Comparison of ENCODE assay signal across 1 cellular context in the genomic region with DNA sequence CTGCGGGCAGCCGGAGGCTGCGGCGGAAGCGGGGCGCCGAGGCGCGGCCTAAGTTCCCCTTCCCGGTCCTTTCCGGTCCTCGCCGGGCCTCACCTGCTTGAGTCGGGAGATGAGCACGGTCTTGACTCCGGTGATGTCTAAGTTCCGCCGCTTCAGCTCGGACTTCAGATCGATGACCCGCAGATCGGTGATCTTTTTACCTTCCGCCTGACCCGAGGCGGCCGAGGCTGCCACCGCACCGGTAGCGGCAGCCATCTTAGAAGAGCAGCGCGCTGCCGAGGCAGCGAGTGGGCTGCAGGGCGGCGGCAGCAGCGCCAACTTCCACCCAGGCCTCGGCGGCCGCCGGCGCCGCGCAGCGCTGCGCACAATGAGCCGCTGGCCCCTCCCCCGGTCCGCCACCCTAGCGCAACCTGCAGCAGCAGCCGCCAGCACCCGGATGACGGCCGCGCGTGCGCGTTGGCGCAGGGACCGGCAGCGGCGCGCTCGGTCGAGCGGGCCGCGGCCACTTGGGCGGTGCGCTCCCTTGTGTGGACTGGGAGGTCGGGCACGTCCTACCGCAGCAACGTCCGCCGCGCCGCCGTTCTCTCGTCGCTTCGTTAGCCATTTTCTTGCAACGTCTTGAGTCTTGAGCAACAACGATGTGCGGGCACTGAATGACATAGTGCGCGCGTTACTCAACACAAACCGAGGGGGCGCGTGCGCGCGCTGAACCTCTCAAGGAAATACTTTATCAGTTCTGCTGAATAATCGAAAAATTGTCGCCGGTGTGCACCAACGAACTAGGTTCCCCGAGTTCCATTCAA.
TF ChIP-seq lines count a peak whose summit lies in the region.

A gene (minus strand): TSS at position 369 of the 803 bp plus-strand sequence. CDS start 114 bp downstream, at position 255.

TF ChIP-seq in HepG2, 621 proteins besides CTCF, POLR2A, EP300 and RAD21 (continued from another document and continues in another):
- TF ChIP-seq ZNF225 (CRISPR knock-in tag; IDR thresholded peaks at IDR 0.05) (no peak; the same call in 1 of the 2 replicates), U2AF1 (optimal IDR thresholded peaks at IDR 0.05; ENCODE audit: low read depth, low read length) (peak; percentile 88), ZNF674 (CRISPR knock-in tag; IDR thresholded peaks at IDR 0.05; ENCODE audit: low read depth) (peak; percentile 91; the same call in 1 of the 2 replicates), RBFOX2 (IDR thresholded peaks at IDR 0.05; ENCODE audit: low read depth, low read length) (peak; percentile 96), ZNF652 (CRISPR knock-in tag; IDR thresholded peaks at IDR 0.05; ENCODE audit: borderline replicate concordance, low read depth) (no peak), NKX3-1 (CRISPR knock-in tag; IDR thresholded peaks at IDR 0.05) (no peak; the same call in 1 of the 2 replicates), TOPORS (CRISPR knock-in tag; IDR thresholded peaks at IDR 0.05) (no peak), SRF (IDR thresholded peaks at IDR 0.05; ENCODE audit: low read depth, low read length) (no peak), ZMYM4 (CRISPR knock-in tag; IDR thresholded peaks at IDR 0.05) (peak; percentile 68), ZEB1 (IDR thresholded peaks at IDR 0.05; ENCODE audit: insufficient replicate concordance, low read depth) (no peak), NFE2 (CRISPR knock-in tag; IDR thresholded peaks at IDR 0.05) (no peak), RFX3 (CRISPR knock-in tag; IDR thresholded peaks at IDR 0.05) (no peak), NFATC3 (CRISPR knock-in tag; IDR thresholded peaks at IDR 0.05) (no peak), ZFP82 (CRISPR knock-in tag; IDR thresholded peaks at IDR 0.05; ENCODE audit: borderline replicate concordance) (peak; percentile 65; the same call in 1 of the 2 replicates), ZNF569 (CRISPR knock-in tag; IDR thresholded peaks at IDR 0.05; ENCODE audit: borderline replicate concordance) (no peak), SALL2 (CRISPR knock-in tag; IDR thresholded peaks at IDR 0.05) (peak; percentile 77; the same call in 1 of the 2 replicates), RELA (CRISPR knock-in tag; IDR thresholded peaks at IDR 0.05) (peak; percentile 4; the same call in 1 of the 2 replicates), TP53 (CRISPR knock-in tag; conservative IDR thresholded peaks at IDR 0.05) (0 out of 2 replicates have a peak, but pooled peaks have one; percentile 70), ZNF747 (CRISPR knock-in tag; IDR thresholded peaks at IDR 0.05; ENCODE audit: borderline replicate concordance) (peak; percentile 34; the same call in 1 of the 2 replicates), SP140L (CRISPR knock-in tag; IDR thresholded peaks at IDR 0.05; ENCODE audit: borderline replicate concordance) (no peak), ZNF557 (CRISPR knock-in tag; IDR thresholded peaks at IDR 0.05) (peak; percentile 47; the same call in 1 of the 2 replicates), ZNF781 (CRISPR knock-in tag; IDR thresholded peaks at IDR 0.05; ENCODE audit: borderline replicate concordance, not compliant biosample characterization) (peak; percentile 44), NBN (conservative IDR thresholded peaks at IDR 0.05) (no peak), SALL1 (CRISPR knock-in tag; IDR thresholded peaks at IDR 0.05) (peak; percentile 81), MAFG (CRISPR knock-in tag; IDR thresholded peaks at IDR 0.05) (no peak), ZBTB38 (CRISPR knock-in tag; IDR thresholded peaks at IDR 0.05) (peak; percentile 92), SP2 (CRISPR knock-in tag; IDR thresholded peaks at IDR 0.05) (0 out of 2 replicates have a peak, but pooled peaks have one; percentile 12), ZSCAN22 (CRISPR knock-in tag; IDR thresholded peaks at IDR 0.05) (no peak), SAFB2 (CRISPR knock-in tag; IDR thresholded peaks at IDR 0.05; ENCODE audit: borderline replicate concordance, low read depth) (peak; percentile 80; the same call in 1 of the 2 replicates), SP5 (CRISPR knock-in tag; IDR thresholded peaks at IDR 0.05; ENCODE audit: borderline replicate concordance, low read depth) (0 out of 2 replicates have a peak, but pooled peaks have one; percentile 26), ZNF672 (CRISPR knock-in tag; IDR thresholded peaks at IDR 0.05) (no peak), RBM39 (IDR thresholded peaks at IDR 0.05; ENCODE audit: low read depth, low read length, poor library complexity, severe bottlenecking) (peak; percentile 77), EZH2 (conservative IDR thresholded peaks at IDR 0.05; ENCODE audit: low read depth, low read length) (no peak), HOXA5 (CRISPR knock-in tag; IDR thresholded peaks at IDR 0.05) (peak; percentile 83; the same call in 1 of the 2 replicates), YY1 (IDR thresholded peaks at IDR 0.05; ENCODE audit: insufficient read depth, insufficient replicate concordance, low read depth, low read length) (peak; percentile 98), RORA (CRISPR knock-in tag; IDR thresholded peaks at IDR 0.05) (no peak), KLF13 (CRISPR knock-in tag; IDR thresholded peaks at IDR 0.05) (no peak), POGZ (CRISPR knock-in tag; IDR thresholded peaks at IDR 0.05) (no peak), ZNF816 (CRISPR knock-in tag; IDR thresholded peaks at IDR 0.05; ENCODE audit: borderline replicate concordance) (no peak), ZKSCAN1 (IDR thresholded peaks at IDR 0.05; ENCODE audit: low read length) (no peak), SIN3A (IDR thresholded peaks at IDR 0.05; ENCODE audit: borderline replicate concordance, low read depth, low read length) (peak; percentile 57; the same call in 1 of the 2 replicates), NCOA5 (CRISPR knock-in tag; IDR thresholded peaks at IDR 0.05) (no peak), NCOR1 (IDR thresholded peaks at IDR 0.05; ENCODE audit: borderline replicate concordance, low read length) (no peak), POLR2AphosphoS2 (IDR thresholded peaks at IDR 0.05; ENCODE audit: low read depth, low read length) (no peak), AKAP8 (CRISPR knock-in tag; IDR thresholded peaks at IDR 0.05) (peak; percentile 29; the same call in 1 of the 2 replicates)
- TF ChIP-seq, protein P1, sequence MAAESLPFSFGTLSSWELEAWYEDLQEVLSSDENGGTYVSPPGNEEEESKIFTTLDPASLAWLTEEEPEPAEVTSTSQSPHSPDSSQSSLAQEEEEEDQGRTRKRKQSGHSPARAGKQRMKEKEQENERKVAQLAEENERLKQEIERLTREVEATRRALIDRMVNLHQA (CRISPR knock-in tag; IDR thresholded peaks at IDR 0.05): no peak
- TF ChIP-seq, protein P2, sequence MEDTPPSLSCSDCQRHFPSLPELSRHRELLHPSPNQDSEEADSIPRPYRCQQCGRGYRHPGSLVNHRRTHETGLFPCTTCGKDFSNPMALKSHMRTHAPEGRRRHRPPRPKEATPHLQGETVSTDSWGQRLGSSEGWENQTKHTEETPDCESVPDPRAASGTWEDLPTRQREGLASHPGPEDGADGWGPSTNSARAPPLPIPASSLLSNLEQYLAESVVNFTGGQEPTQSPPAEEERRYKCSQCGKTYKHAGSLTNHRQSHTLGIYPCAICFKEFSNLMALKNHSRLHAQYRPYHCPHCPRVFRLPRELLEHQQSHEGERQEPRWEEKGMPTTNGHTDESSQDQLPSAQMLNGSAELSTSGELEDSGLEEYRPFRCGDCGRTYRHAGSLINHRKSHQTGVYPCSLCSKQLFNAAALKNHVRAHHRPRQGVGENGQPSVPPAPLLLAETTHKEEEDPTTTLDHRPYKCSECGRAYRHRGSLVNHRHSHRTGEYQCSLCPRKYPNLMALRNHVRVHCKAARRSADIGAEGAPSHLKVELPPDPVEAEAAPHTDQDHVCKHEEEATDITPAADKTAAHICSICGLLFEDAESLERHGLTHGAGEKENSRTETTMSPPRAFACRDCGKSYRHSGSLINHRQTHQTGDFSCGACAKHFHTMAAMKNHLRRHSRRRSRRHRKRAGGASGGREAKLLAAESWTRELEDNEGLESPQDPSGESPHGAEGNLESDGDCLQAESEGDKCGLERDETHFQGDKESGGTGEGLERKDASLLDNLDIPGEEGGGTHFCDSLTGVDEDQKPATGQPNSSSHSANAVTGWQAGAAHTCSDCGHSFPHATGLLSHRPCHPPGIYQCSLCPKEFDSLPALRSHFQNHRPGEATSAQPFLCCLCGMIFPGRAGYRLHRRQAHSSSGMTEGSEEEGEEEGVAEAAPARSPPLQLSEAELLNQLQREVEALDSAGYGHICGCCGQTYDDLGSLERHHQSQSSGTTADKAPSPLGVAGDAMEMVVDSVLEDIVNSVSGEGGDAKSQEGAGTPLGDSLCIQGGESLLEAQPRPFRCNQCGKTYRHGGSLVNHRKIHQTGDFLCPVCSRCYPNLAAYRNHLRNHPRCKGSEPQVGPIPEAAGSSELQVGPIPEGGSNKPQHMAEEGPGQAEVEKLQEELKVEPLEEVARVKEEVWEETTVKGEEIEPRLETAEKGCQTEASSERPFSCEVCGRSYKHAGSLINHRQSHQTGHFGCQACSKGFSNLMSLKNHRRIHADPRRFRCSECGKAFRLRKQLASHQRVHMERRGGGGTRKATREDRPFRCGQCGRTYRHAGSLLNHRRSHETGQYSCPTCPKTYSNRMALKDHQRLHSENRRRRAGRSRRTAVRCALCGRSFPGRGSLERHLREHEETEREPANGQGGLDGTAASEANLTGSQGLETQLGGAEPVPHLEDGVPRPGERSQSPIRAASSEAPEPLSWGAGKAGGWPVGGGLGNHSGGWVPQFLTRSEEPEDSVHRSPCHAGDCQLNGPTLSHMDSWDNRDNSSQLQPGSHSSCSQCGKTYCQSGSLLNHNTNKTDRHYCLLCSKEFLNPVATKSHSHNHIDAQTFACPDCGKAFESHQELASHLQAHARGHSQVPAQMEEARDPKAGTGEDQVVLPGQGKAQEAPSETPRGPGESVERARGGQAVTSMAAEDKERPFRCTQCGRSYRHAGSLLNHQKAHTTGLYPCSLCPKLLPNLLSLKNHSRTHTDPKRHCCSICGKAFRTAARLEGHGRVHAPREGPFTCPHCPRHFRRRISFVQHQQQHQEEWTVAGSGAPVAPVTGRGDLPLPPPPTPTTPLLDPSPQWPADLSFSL (CRISPR knock-in tag; IDR thresholded peaks at IDR 0.05): no peak
- TF ChIP-seq, protein P3, sequence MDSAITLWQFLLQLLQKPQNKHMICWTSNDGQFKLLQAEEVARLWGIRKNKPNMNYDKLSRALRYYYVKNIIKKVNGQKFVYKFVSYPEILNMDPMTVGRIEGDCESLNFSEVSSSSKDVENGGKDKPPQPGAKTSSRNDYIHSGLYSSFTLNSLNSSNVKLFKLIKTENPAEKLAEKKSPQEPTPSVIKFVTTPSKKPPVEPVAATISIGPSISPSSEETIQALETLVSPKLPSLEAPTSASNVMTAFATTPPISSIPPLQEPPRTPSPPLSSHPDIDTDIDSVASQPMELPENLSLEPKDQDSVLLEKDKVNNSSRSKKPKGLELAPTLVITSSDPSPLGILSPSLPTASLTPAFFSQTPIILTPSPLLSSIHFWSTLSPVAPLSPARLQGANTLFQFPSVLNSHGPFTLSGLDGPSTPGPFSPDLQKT (CRISPR knock-in tag; IDR thresholded peaks at IDR 0.05; ENCODE audit: borderline replicate concordance): no peak
- TF ChIP-seq, protein P4, sequence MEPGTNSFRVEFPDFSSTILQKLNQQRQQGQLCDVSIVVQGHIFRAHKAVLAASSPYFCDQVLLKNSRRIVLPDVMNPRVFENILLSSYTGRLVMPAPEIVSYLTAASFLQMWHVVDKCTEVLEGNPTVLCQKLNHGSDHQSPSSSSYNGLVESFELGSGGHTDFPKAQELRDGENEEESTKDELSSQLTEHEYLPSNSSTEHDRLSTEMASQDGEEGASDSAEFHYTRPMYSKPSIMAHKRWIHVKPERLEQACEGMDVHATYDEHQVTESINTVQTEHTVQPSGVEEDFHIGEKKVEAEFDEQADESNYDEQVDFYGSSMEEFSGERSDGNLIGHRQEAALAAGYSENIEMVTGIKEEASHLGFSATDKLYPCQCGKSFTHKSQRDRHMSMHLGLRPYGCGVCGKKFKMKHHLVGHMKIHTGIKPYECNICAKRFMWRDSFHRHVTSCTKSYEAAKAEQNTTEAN (CRISPR knock-in tag; conservative IDR thresholded peaks at IDR 0.05): peak; percentile 47; the same call in 1 of the 2 replicates
- TF ChIP-seq, protein P5, sequence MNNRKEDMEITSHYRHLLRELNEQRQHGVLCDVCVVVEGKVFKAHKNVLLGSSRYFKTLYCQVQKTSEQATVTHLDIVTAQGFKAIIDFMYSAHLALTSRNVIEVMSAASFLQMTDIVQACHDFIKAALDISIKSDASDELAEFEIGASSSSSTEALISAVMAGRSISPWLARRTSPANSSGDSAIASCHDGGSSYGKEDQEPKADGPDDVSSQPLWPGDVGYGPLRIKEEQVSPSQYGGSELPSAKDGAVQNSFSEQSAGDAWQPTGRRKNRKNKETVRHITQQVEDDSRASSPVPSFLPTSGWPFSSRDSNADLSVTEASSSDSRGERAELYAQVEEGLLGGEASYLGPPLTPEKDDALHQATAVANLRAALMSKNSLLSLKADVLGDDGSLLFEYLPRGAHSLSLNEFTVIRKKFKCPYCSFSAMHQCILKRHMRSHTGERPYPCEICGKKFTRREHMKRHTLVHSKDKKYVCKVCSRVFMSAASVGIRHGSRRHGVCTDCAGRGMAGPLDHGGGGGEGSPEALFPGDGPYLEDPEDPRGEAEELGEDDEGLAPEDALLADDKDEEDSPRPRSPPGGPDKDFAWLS (CRISPR knock-in tag; IDR thresholded peaks at IDR 0.05; ENCODE audit: borderline replicate concordance): no peak
- TF ChIP-seq, protein P6, sequence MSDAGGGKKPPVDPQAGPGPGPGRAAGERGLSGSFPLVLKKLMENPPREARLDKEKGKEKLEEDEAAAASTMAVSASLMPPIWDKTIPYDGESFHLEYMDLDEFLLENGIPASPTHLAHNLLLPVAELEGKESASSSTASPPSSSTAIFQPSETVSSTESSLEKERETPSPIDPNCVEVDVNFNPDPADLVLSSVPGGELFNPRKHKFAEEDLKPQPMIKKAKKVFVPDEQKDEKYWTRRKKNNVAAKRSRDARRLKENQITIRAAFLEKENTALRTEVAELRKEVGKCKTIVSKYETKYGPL (CRISPR knock-in tag; IDR thresholded peaks at IDR 0.05): 0 out of 2 replicates have a peak, but pooled peaks have one; percentile 32
- TF ChIP-seq, protein P7, sequence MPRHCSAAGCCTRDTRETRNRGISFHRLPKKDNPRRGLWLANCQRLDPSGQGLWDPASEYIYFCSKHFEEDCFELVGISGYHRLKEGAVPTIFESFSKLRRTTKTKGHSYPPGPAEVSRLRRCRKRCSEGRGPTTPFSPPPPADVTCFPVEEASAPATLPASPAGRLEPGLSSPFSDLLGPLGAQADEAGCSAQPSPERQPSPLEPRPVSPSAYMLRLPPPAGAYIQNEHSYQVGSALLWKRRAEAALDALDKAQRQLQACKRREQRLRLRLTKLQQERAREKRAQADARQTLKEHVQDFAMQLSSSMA (CRISPR knock-in tag; IDR thresholded peaks at IDR 0.05): peak; percentile 84
- TF ChIP-seq, protein P8, sequence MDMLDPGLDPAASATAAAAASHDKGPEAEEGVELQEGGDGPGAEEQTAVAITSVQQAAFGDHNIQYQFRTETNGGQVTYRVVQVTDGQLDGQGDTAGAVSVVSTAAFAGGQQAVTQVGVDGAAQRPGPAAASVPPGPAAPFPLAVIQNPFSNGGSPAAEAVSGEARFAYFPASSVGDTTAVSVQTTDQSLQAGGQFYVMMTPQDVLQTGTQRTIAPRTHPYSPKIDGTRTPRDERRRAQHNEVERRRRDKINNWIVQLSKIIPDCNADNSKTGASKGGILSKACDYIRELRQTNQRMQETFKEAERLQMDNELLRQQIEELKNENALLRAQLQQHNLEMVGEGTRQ (IDR thresholded peaks at IDR 0.05; ENCODE audit: low read depth, low read length): no peak
- TF ChIP-seq, protein P8 (CRISPR knock-in tag; IDR thresholded peaks at IDR 0.05; ENCODE audit: borderline replicate concordance): no peak
